In genomic region chr3:129016725-129017530, GRCh38 we compare ENCODE assay signal across 8 cellular contexts. TPM values are rescaled to one million over a fixed set of nuclear protein-coding genes. Genes with fewer than 3 reads are reported as not detected.
DNase-seq lines count a peak whose midpoint lies in the region; ATAC-seq and TF ChIP-seq lines count a peak whose summit lies in the region.

No MANE protein-coding gene starts in this region.

- peaks cover 4% of the 10 kb centered on the region for H3K4me1 ChIP-seq in mesenchymal stem cell (ENCODE audit: control insufficient read depth, insufficient read depth, low read depth, low read length)

- ATAC-seq in HG03039 (IDR thresholded peaks at IDR 0.05; ENCODE audit: unreplicated experiment), result peak; percentile 48

- peak overlapping the region; percentile 15 to 25 for H2BK12ac ChIP-seq in mesenchymal stem cell (ENCODE audit: low read length in 2 of 2)

- peak overlapping the region; percentile 12 for H3K4me3 ChIP-seq in GM12875 (ENCODE audit: low read depth, low read length)
- H3K4me3 ChIP-seq in mesenchymal stem cell (ENCODE audit: insufficient read depth in 1 of 2, low read depth in 1 of 2, low read length in 2 of 2), result no peak overlapping the region

- no peak overlapping the region for H3K18ac ChIP-seq in mesenchymal stem cell (ENCODE audit: low read depth in 1 of 2, low read length in 2 of 2)

- H3K9me3 ChIP-seq in mesenchymal stem cell (ENCODE audit: control insufficient read depth, low read length), result no peaks in the 10 kb centered on the region

- H2BK15ac ChIP-seq in mesenchymal stem cell (ENCODE audit: low read depth, poor library complexity, severe bottlenecking), result no peak overlapping the region

- no peak overlapping the region for H3K4me2 ChIP-seq in mesenchymal stem cell (ENCODE audit: low read length, poor library complexity, severe bottlenecking)

- TF ChIP-seq CTCF in GM12875 (IDR thresholded peaks at IDR 0.05; ENCODE audit: borderline replicate concordance, insufficient read depth, low read depth, low read length), result no peak

- no peak overlapping the region for H2AK5ac ChIP-seq in mesenchymal stem cell (ENCODE audit: low read length, severe bottlenecking)

- H3K4ac ChIP-seq in mesenchymal stem cell (ENCODE audit: low read depth in 1 of 2, low read length in 2 of 2), result no peak overlapping the region

- 96% methylated on average over 15 of the region's 15 CpGs for WGBS in mesenchymal stem cell

- H3K23ac ChIP-seq in mesenchymal stem cell (ENCODE audit: low read length in 2 of 2), result no peak overlapping the region

- no peak overlapping the region for H4K91ac ChIP-seq in mesenchymal stem cell (ENCODE audit: low read length)

- no peaks in the 10 kb centered on the region for H3K79me1 ChIP-seq in mesenchymal stem cell (replicated peaks; ENCODE audit: low read length, poor library complexity, severe bottlenecking)

- H2AFZ ChIP-seq in mesenchymal stem cell (ENCODE audit: low read depth, low read length), result no peak overlapping the region

- no peaks in the 10 kb centered on the region for H3K36me3 ChIP-seq in mesenchymal stem cell (ENCODE audit: control insufficient read depth in 1 of 2, insufficient read depth in 2 of 2, low read depth in 1 of 2, low read length in 2 of 2)

- H3K27ac ChIP-seq in mesenchymal stem cell (ENCODE audit: low read length, poor library complexity, severe bottlenecking), result no peak overlapping the region

- peak; percentile 12 for DNase-seq in activated effector memory CD4-positive, alpha-beta T cell treated with Interleukin-2 at 50 U/mL for 16 hours
- peak; percentile 46 for DNase-seq in mesenchymal stem cell
- DNase-seq in superior temporal gyrus (ENCODE audit: extremely low spot score), result no peak
- DNase-seq in SW 1271 (lab: John Stamatoyannopoulos, UW), result no peak
- DNase-seq in hepatic stellate cell (ENCODE audit: low spot score), result no peak
- no peak for DNase-seq in DMS79 (lab: John Stamatoyannopoulos, UW)

- H3K27me3 ChIP-seq in mesenchymal stem cell (ENCODE audit: control insufficient read depth in 1 of 2, insufficient read depth in 1 of 2, low read length in 2 of 2), result peaks cover 36 to 38% of the 10 kb centered on the region in 2 experiments

- H3K14ac ChIP-seq in mesenchymal stem cell (ENCODE audit: low read length in 2 of 2), result no peak overlapping the region

- peak overlapping the region; percentile 7 for H4K8ac ChIP-seq in mesenchymal stem cell (ENCODE audit: low read length)

- H2BK120ac ChIP-seq in mesenchymal stem cell (ENCODE audit: low read depth, low read length), result no peak overlapping the region

- H3K9ac ChIP-seq in mesenchymal stem cell (ENCODE audit: low read length), result peak overlapping the region; percentile 11

- H2BK5ac ChIP-seq in mesenchymal stem cell (ENCODE audit: low read depth, low read length, poor library complexity, severe bottlenecking), result no peak overlapping the region

RNA-seq across cellular contexts. Expression of gene EFCC1, which starts 15.8 kb away (rescaled TPM):
- 3.9 TPM for polyA plus RNA-seq in mesenchymal stem cell (2013, experiment 1 of 2)
- polyA plus RNA-seq in mesenchymal stem cell (2013, experiment 2 of 2), result 4.3 TPM

RNA-seq across cellular contexts. Expression of gene CFAP92, which starts 23.1 kb away (rescaled TPM):
- 1.0 TPM for polyA plus RNA-seq in mesenchymal stem cell (2013, experiment 1 of 2)
- 1.0 TPM for polyA plus RNA-seq in mesenchymal stem cell (2013, experiment 2 of 2)

RNA-seq across cellular contexts. Expression of gene GP9, which starts 43.7 kb away (rescaled TPM):
- polyA plus RNA-seq in mesenchymal stem cell (2013, experiment 1 of 2), result not detected
- polyA plus RNA-seq in mesenchymal stem cell (2013, experiment 2 of 2), result not detected

Comparison
In these comparisons a context has a peak if more than half of its experiments do, and no peak if none do; other contexts are left out.
1. DNase-seq: peak in activated effector memory CD4-positive, alpha-beta T cell treated with Interleukin-2 at 50 U/mL for 16 hours (single experiment) and mesenchymal stem cell (single experiment); none in superior temporal gyrus (single experiment), SW 1271 (0 of 2), hepatic stellate cell (single experiment) and DMS79 (single experiment).